ENCODE assay signal across 1 cellular context in genomic region chr5:80919678-80920196, GRCh38.
TF ChIP-seq lines count a peak whose summit lies in the region.

No MANE protein-coding gene starts in this region.

TF ChIP-seq in IMR-90, 13 proteins besides CTCF, POLR2A, EP300 and RAD21 (continued from another document):
- TF ChIP-seq ELK1 (IDR thresholded peaks at IDR 0.05; ENCODE audit: borderline replicate concordance, low read depth, low read length) (no peak), CHD1 (IDR thresholded peaks at IDR 0.05; ENCODE audit: low read depth, low read length) (no peak), CEBPB (IDR thresholded peaks at IDR 0.05; ENCODE audit: low read depth, low read length) (no peak), MAFK (IDR thresholded peaks at IDR 0.05; ENCODE audit: low read depth, low read length) (no peak), RCOR1 (IDR thresholded peaks at IDR 0.05; ENCODE audit: insufficient replicate concordance, low read length) (no peak), MXI1 (IDR thresholded peaks at IDR 0.05; ENCODE audit: borderline replicate concordance, low read depth, low read length) (no peak), MAZ (IDR thresholded peaks at IDR 0.05; ENCODE audit: borderline replicate concordance, low read depth, low read length) (no peak), SMC3 (IDR thresholded peaks at IDR 0.05; ENCODE audit: low read depth, low read length) (no peak), USF2 (IDR thresholded peaks at IDR 0.05; ENCODE audit: low read depth, low read length) (no peak), BHLHE40 (IDR thresholded peaks at IDR 0.05; ENCODE audit: low read depth, low read length) (no peak), FOS (IDR thresholded peaks at IDR 0.05; ENCODE audit: low read depth, low read length) (no peak)
